1 cellular context compared by ENCODE assay signal in genomic region chr6:28225056-28225834, GRCh38.
TF ChIP-seq lines count a peak whose summit lies in the region.

TSS of gene ZSCAN9 (plus strand) at chr6:28225275. CDS start at chr6:28227085, 1,810 bp downstream.

TF ChIP-seq in endothelial cell of umbilical vein, 7 proteins besides CTCF, POLR2A, EP300 and RAD21:
- TF ChIP-seq MAX (IDR thresholded peaks at IDR 0.05; ENCODE audit: insufficient read depth, insufficient read length), result no peak
- peak; percentile 59 for TF ChIP-seq POLR2AphosphoS5 (IDR thresholded peaks at IDR 0.05; ENCODE audit: insufficient read depth, low read depth, low read length)
- TF ChIP-seq MYC (IDR thresholded peaks at IDR 0.05; ENCODE audit: low read depth, low read length), result peak; percentile 46
- no peak for TF ChIP-seq EZH2 (IDR thresholded peaks at IDR 0.05; ENCODE audit: borderline replicate concordance, low read depth, low read length, severe bottlenecking)
- TF ChIP-seq FOS (IDR thresholded peaks at IDR 0.05; ENCODE audit: borderline replicate concordance, insufficient read depth, low read length), result peak; percentile 47
- no peak for TF ChIP-seq GATA2 (IDR thresholded peaks at IDR 0.05; ENCODE audit: insufficient read depth, insufficient read length, low read depth, low read length)
- TF ChIP-seq JUN (IDR thresholded peaks at IDR 0.05; ENCODE audit: borderline replicate concordance, insufficient read depth, insufficient read length, low read depth), result peak; percentile 10
